In genomic region chr11:90250970-90251369, GRCh38 we compare ENCODE assay signal across 8 cellular contexts. TPM values are rescaled to one million over a fixed set of nuclear protein-coding genes. Genes with fewer than 3 reads are reported as not detected.
A peak's percentile ranks its signal among the peaks of the same experiment; 100 is the strongest.
DNase-seq lines count a peak whose midpoint lies in the region; ATAC-seq, FAIRE-seq and TF ChIP-seq lines count a peak whose summit lies in the region.

No MANE protein-coding gene starts in this region.

- dilution Hi-C loops in endothelial cell of umbilical vein (cut with MboI; ENCODE audit: extremely low pct_ligation_motif_present, low sequenced_read_pairs): no loop called here

- H2AFZ ChIP-seq in OCI-LY1 (ENCODE audit: low read length) (no peak overlapping the region), endothelial cell of umbilical vein (ENCODE audit: low read depth, low read length) (peak overlapping the region; percentile 78)

- H3K9me3 ChIP-seq in OCI-LY1 (ENCODE audit: low read length) (no peaks in the 10 kb centered on the region), endothelial cell of umbilical vein (replicated peaks; ENCODE audit: control insufficient read depth, insufficient read depth, low read length) (no peaks in the 10 kb centered on the region), spleen (peaks cover 0 to 4% (median 0%) of the 10 kb centered on the region in 8 donors)

- POLR2A ChIA-PET in endothelial cell of umbilical vein (lab: Charles Lee): no interaction called here

- no peaks in the 10 kb centered on the region for H4K20me1 ChIP-seq in OCI-LY1 (ENCODE audit: insufficient read depth, low read length)
- H4K20me1 ChIP-seq in endothelial cell of umbilical vein (replicated peaks; ENCODE audit: control insufficient read depth, extremely low read depth, insufficient read depth, low read length): no peaks in the 10 kb centered on the region

- TF ChIP-seq CTCF in OCI-LY1 (IDR thresholded peaks at IDR 0.05; ENCODE audit: low read length) (no peak), endothelial cell of umbilical vein (IDR thresholded peaks at IDR 0.05; ENCODE audit: extremely low read depth in 1 of 2, insufficient read depth in 1 of 2, low read depth in 1 of 2, low read length in 2 of 2) (no peak), spleen (IDR thresholded peaks at IDR 0.05 in 8 of 11, conservative IDR thresholded peaks at IDR 0.05 in 3 of 11) (no peak)

- H3K9me1 ChIP-seq in endothelial cell of umbilical vein (replicated peaks; ENCODE audit: control insufficient read depth, extremely low read depth, insufficient read depth, low read length): no peaks in the 10 kb centered on the region

- CTCF ChIA-PET in endothelial cell of umbilical vein (lab: Charles Lee): interaction anchor here (1.2 to 1.7 kb wide), 4 partner anchors 14 to 209 kb away, joined by 3 to 5 read pairs (median 3); no protein-coding TSS in a partner anchor

- H3K27me3 ChIP-seq in OCI-LY1 (ENCODE audit: insufficient read depth, low read length): no peaks in the 10 kb centered on the region
- H3K27me3 ChIP-seq in endothelial cell of umbilical vein (ENCODE audit: control insufficient read depth in 2 of 2, insufficient read depth in 2 of 2, low read length in 2 of 2): no peaks in the 10 kb centered on the region
- no peaks in the 10 kb centered on the region for H3K27me3 ChIP-seq in spleen (replicated peaks in 1 of 7)

- H3K4me3 ChIP-seq in OCI-LY1 (ENCODE audit: low read depth, low read length, poor library complexity, severe bottlenecking) (peak overlapping the region; percentile 29), endothelial cell of umbilical vein (replicated peaks in 1 of 3; ENCODE audit: insufficient read depth in 1 of 3, low read depth in 1 of 3, low read length in 3 of 3) (no peak overlapping the region), spleen (peak overlapping the region in 1 of 8 donors; percentile 44)

- no peaks in the 10 kb centered on the region for H3F3A ChIP-seq in OCI-LY1 (ENCODE audit: insufficient read depth, low read length)

- 13 to 25% (median 17%) methylated on average over 8 of the region's 8 CpGs for WGBS in spleen, 5 donors

- H3K36me3 ChIP-seq in OCI-LY1 (ENCODE audit: insufficient read depth, low read length): no peaks in the 10 kb centered on the region
- H3K36me3 ChIP-seq in endothelial cell of umbilical vein (ENCODE audit: control insufficient read depth in 2 of 2, extremely low read depth in 1 of 2, insufficient read depth in 2 of 2, low read length in 2 of 2): no peaks in the 10 kb centered on the region
- no peaks in the 10 kb centered on the region for H3K36me3 ChIP-seq in spleen

- intact Hi-C loops in endothelial cell of umbilical vein (cut with micrococcal nuclease) (loop anchor here (5.0 kb wide), 1 partner anchor 996 kb away; no protein-coding TSS in a partner anchor), spleen (cut with DNase I; ENCODE audit: low total_unique reads) (no loop called here)

- DNase-seq in Daoy (ENCODE audit: low read depth): peak; percentile 9
- peak; percentile 65 for DNase-seq in endothelial cell of umbilical vein (ENCODE audit: low read depth, low spot score)
- no peak for DNase-seq in substantia nigra (lab: John Stamatoyannopoulos, UW)
- no peak for DNase-seq in H54 (ENCODE audit: insufficient read length, low spot score)
- no peak for DNase-seq in putamen (ENCODE audit: low spot score)
- no peak for DNase-seq in spleen

- peak overlapping the region; percentile 32; the same call in 1 of the 2 replicates for H3K4me2 ChIP-seq in OCI-LY1 (ENCODE audit: low read length)
- H3K4me2 ChIP-seq in endothelial cell of umbilical vein (ENCODE audit: insufficient read depth, low read length): peak overlapping the region; percentile 28

- H3K27ac ChIP-seq in OCI-LY1 (ENCODE audit: low read depth, low read length, poor library complexity, severe bottlenecking) (no peak overlapping the region), endothelial cell of umbilical vein (ENCODE audit: insufficient read depth, low read depth, low read length) (no peak overlapping the region), substantia nigra (ENCODE audit: low read depth, low read length, poor library complexity, severe bottlenecking) (no peak overlapping the region), spleen (peak overlapping the region in 2 of 8 donors; percentile 5 to 28)

- H3K79me2 ChIP-seq in OCI-LY1 (ENCODE audit: insufficient read depth, low read length): no peaks in the 10 kb centered on the region
- H3K79me2 ChIP-seq in endothelial cell of umbilical vein (ENCODE audit: control insufficient read depth, insufficient read depth, low read length): no peaks in the 10 kb centered on the region

- ATAC-seq in GM21723 (IDR thresholded peaks at IDR 0.05; ENCODE audit: unreplicated experiment): peak; percentile 69

- TF ChIP-seq POLR2A in endothelial cell of umbilical vein (IDR thresholded peaks at IDR 0.05; ENCODE audit: low read depth, low read length): no peak
- no peak for TF ChIP-seq POLR2A in H54 (IDR thresholded peaks at IDR 0.05; ENCODE audit: low read depth, low read length)
- no peak for TF ChIP-seq POLR2A in spleen (IDR thresholded peaks at IDR 0.05)

- H3K9ac ChIP-seq in OCI-LY1 (ENCODE audit: low read length): no peak overlapping the region
- no peak overlapping the region for H3K9ac ChIP-seq in endothelial cell of umbilical vein (replicated peaks; ENCODE audit: extremely low read depth, insufficient read depth, low read length)

- FAIRE-seq in endothelial cell of umbilical vein (lab: Jason Lieb, UNC): no peak
- no peak for FAIRE-seq in H54 (lab: Jason Lieb, UNC)

- H3K4me1 ChIP-seq in OCI-LY1 (ENCODE audit: insufficient read depth, low read length, severe bottlenecking) (peaks cover 12% of the 10 kb centered on the region), endothelial cell of umbilical vein (ENCODE audit: control insufficient read depth, extremely low read depth, insufficient read depth, low read length) (no peaks in the 10 kb centered on the region), spleen (peaks cover 0 to 16% (median 0%) of the 10 kb centered on the region in 6 donors)

- no TSS peak for BruUV-seq in endothelial cell of umbilical vein (replicated peaks; lab: Mats Ljungman, UMichigan)

- no peaks in the 10 kb centered on the region for H3K9me2 ChIP-seq in OCI-LY1 (ENCODE audit: low read depth, low read length)

TF ChIP-seq in endothelial cell of umbilical vein, 7 proteins besides CTCF, POLR2A, EP300 and RAD21:
- TF ChIP-seq POLR2AphosphoS5 (IDR thresholded peaks at IDR 0.05; ENCODE audit: insufficient read depth, low read depth, low read length) (no peak), MYC (IDR thresholded peaks at IDR 0.05; ENCODE audit: low read depth, low read length) (no peak), MAX (IDR thresholded peaks at IDR 0.05; ENCODE audit: insufficient read depth, insufficient read length) (no peak), FOS (IDR thresholded peaks at IDR 0.05; ENCODE audit: borderline replicate concordance, insufficient read depth, low read length) (no peak), JUN (IDR thresholded peaks at IDR 0.05; ENCODE audit: borderline replicate concordance, insufficient read depth, insufficient read length, low read depth) (no peak), EZH2 (IDR thresholded peaks at IDR 0.05; ENCODE audit: borderline replicate concordance, low read depth, low read length, severe bottlenecking) (no peak), GATA2 (IDR thresholded peaks at IDR 0.05; ENCODE audit: insufficient read depth, insufficient read length, low read depth, low read length) (no peak)
TF ChIP-seq in endothelial cell of umbilical vein: peak in this region for 0.

RNA-seq across cellular contexts. Expression of gene CHORDC1, which starts 28.1 kb away (rescaled TPM):
- 60.7 and 71.3 TPM in 2 replicates for total RNA-seq in Daoy (2014; rRNA removed; shearing (Covaris generic))
- 55.4 and 56.8 TPM in 2 replicates for total RNA-seq in endothelial cell of umbilical vein
- 12.7 and 30.3 TPM in 2 replicates for polyA plus RNA-seq in endothelial cell of umbilical vein
- 19.1 and 28.4 TPM in 2 replicates for polyA plus RNA-seq in endothelial cell of umbilical vein (2011; cell fraction: cytosol; rRNA removed)
- polyA plus RNA-seq in endothelial cell of umbilical vein (2011; cell fraction: nucleus; rRNA removed): 30.9 and 53.1 TPM in 2 replicates
- polyA plus RNA-seq in endothelial cell of umbilical vein (2012): 44.3 and 68.2 TPM in 2 replicates
- 27.6 and 60.6 TPM in 2 replicates for polyA minus RNA-seq in endothelial cell of umbilical vein
- 38.4 TPM for polyA minus RNA-seq in endothelial cell of umbilical vein (2011; cell fraction: cytosol; rRNA and poly(A)+ RNA removed)
- polyA minus RNA-seq in endothelial cell of umbilical vein (2011; cell fraction: nucleus; rRNA and poly(A)+ RNA removed): 63.8 and 75.4 TPM in 2 replicates
- total RNA-seq in spleen: 10 to 100 TPM; 36.3 to 82.6 (median 52.5) TPM
- polyA plus RNA-seq in spleen: 10 to 100 TPM; 21.0 to 31.4 (median 22.1) TPM

Comparison
In these comparisons a context has a peak if more than half of its experiments do, and no peak if none do; other contexts are left out.
1. DNase-seq: peak in Daoy (single experiment) and endothelial cell of umbilical vein (single experiment); none in substantia nigra (0 of 49), H54 (single experiment), putamen (single experiment) and spleen (single experiment).